Comparison of ENCODE assay signal across 22 cellular contexts in genomic region chr22:29147241-29147919, GRCh38. TPM values are rescaled to one million over a fixed set of nuclear protein-coding genes. Genes with fewer than 3 reads are reported as not detected.
A peak's percentile ranks its signal among the peaks of the same experiment; 100 is the strongest.
DNase-seq lines count a peak whose midpoint lies in the region; ATAC-seq and TF ChIP-seq lines count a peak whose summit lies in the region.
"Had no signal": no experiment of that assay in that cellular context is flagged by ENCODE, and none has a peak within 500 bp of the region (broad histone marks: within the 10 kb centered on the region; RNA-seq: fewer than 3 reads in every experiment).

No MANE protein-coding gene starts in this region.

- H3K27me3 ChIP-seq in suprapubic skin: no peaks in the 10 kb centered on the region
- H3K27me3 ChIP-seq: breast epithelium, pancreas, thyroid gland had no signal

- H3K4me1 Mint-ChIP-seq in brain (peaks cover 63% of the 10 kb centered on the region), nephron progenitor cell (peaks cover 83% of the 10 kb centered on the region)

- 72% methylated on average over 6 of the region's 9 CpGs for WGBS in suprapubic skin

- TF ChIP-seq EP300 in suprapubic skin (IDR thresholded peaks at IDR 0.05): no peak

- TF ChIP-seq CTCF in brain (conservative IDR thresholded peaks at IDR 0.05) (no peak), nephron progenitor cell (IDR thresholded peaks at IDR 0.05) (no peak), suprapubic skin (IDR thresholded peaks at IDR 0.05) (no peak)

- ATAC-seq in GM18517 (IDR thresholded peaks at IDR 0.05; ENCODE audit: unreplicated experiment) (no peak), GM21737 (IDR thresholded peaks at IDR 0.05; ENCODE audit: unreplicated experiment) (no peak)
- ATAC-seq: pancreas had no signal

- peaks cover 34% of the 10 kb centered on the region for H3K4me1 ChIP-seq in suprapubic skin
- H3K4me1 ChIP-seq: breast epithelium, pancreas had no signal

- no peaks in the 10 kb centered on the region for H3K9me3 Mint-ChIP-seq in brain
- no peaks in the 10 kb centered on the region for H3K9me3 Mint-ChIP-seq in nephron progenitor cell
- H3K9me3 Mint-ChIP-seq: naive B cell had no signal

- H3K27ac Mint-ChIP-seq in brain (peak overlapping the region; percentile 3 to 69 (median 56)), nephron progenitor cell (peak overlapping the region; percentile 91)
- H3K27ac Mint-ChIP-seq: activated naive CD8-positive, alpha-beta T cell had no signal

- H3K4me3 ChIP-seq in suprapubic skin: no peak overlapping the region
- H3K4me3 ChIP-seq: breast epithelium, pancreas, thyroid gland had no signal

- peaks cover 46% of the 10 kb centered on the region for H3K36me3 ChIP-seq in suprapubic skin
- H3K36me3 ChIP-seq: breast epithelium, pancreas had no signal

- DNase-seq in globus pallidus (ENCODE audit: low spot score): peak; percentile 44
- no peak for DNase-seq in nephron progenitor cell
- peak; percentile 34 to 68 for DNase-seq in suprapubic skin (ENCODE audit: low spot score in 2 of 2)
- DNase-seq in stimulated activated CD4-positive, alpha-beta T cell treated with anti-CD3 and anti-CD28 coated beads, Interleukin-2, amount 100 ng/mL, for 24 hours: no peak
- DNase-seq: activated CD4-positive, CD25-positive, alpha-beta regulatory T cell treated with anti-CD3 and anti-CD28 coated beads, Interleukin-2, amount 50 U/mL, for 72 hours; AML-193; DND-41; effector CD4-positive, alpha-beta T cell; Karpas-422; naive B cell; NCI-H1092 treated with DMSO at 0.1 percent for 48 hours; NCI-H524; RPMI8226; SK-N-SH; T-helper 9 cell; thyroid gland had no signal

- H3K27ac ChIP-seq in suprapubic skin: no peak overlapping the region
- H3K27ac ChIP-seq: breast epithelium, pancreas, thyroid gland had no signal

- H3K36me3 Mint-ChIP-seq in brain (peaks cover 23% of the 10 kb centered on the region), nephron progenitor cell (ENCODE audit: low read depth) (peaks cover 10% of the 10 kb centered on the region)
- H3K36me3 Mint-ChIP-seq: activated naive CD8-positive, alpha-beta T cell; naive B cell had no signal

- H3K4me3 Mint-ChIP-seq in brain (no peak overlapping the region), nephron progenitor cell (peak overlapping the region; percentile 51)
- H3K4me3 Mint-ChIP-seq: activated naive CD8-positive, alpha-beta T cell; naive B cell had no signal

- no peaks in the 10 kb centered on the region for H3K27me3 Mint-ChIP-seq in brain
- H3K27me3 Mint-ChIP-seq in nephron progenitor cell (ENCODE audit: low read depth, poor library complexity): peaks cover 2% of the 10 kb centered on the region

- no peak for TF ChIP-seq POLR2A in suprapubic skin (IDR thresholded peaks at IDR 0.05)

- H3K9me3 ChIP-seq in suprapubic skin: no peaks in the 10 kb centered on the region
- H3K9me3 ChIP-seq: breast epithelium, pancreas, SK-N-SH, thyroid gland had no signal

RNA-seq across cellular contexts. Expression of gene EMID1, which starts 58.3 kb away (rescaled TPM):
- polyA plus RNA-seq in brain (ENCODE audit: insufficient read depth, low read depth, low replicate concordance): 30.2 TPM
- total RNA-seq in suprapubic skin: 1 to 10 TPM; 1.6 to 7.4 (median 2.9) TPM

Comparison
In these comparisons a context has a peak if more than half of its experiments do, and no peak if none do; other contexts are left out.
1. DNase-seq: peak in globus pallidus (single experiment) and suprapubic skin (2 of 2); none in nephron progenitor cell (single experiment) and stimulated activated CD4-positive, alpha-beta T cell treated with anti-CD3 and anti-CD28 coated beads, Interleukin-2, amount 100 ng/mL, for 24 hours (0 of 2).